26 cellular contexts compared by ENCODE assay signal in genomic region chr4:113169368-113169767, GRCh38.
DNase-seq lines count a peak whose midpoint lies in the region; ATAC-seq and TF ChIP-seq lines count a peak whose summit lies in the region.
"Had no signal": no experiment of that assay in that cellular context is flagged by ENCODE, and none has a peak within 500 bp of the region (broad histone marks: within the 10 kb centered on the region; RNA-seq: fewer than 3 reads in every experiment).

No MANE protein-coding gene starts in this region.

- in situ Hi-C loops in mammary epithelial cell (cut with MboI; ENCODE audit: low sequenced_read_pairs in 2 of 2): no loop called here
- in situ Hi-C loops in GM23248 (cut with MboI): no loop called here

- H3K27me3 Mint-ChIP-seq in MCF 10A (ENCODE audit: insufficient read depth, unreplicated experiment): no peaks in the 10 kb centered on the region
- no peaks in the 10 kb centered on the region for H3K27me3 Mint-ChIP-seq in endodermal cell (ENCODE audit: insufficient read depth)
- no peaks in the 10 kb centered on the region for H3K27me3 Mint-ChIP-seq in type B pancreatic cell
- H3K27me3 Mint-ChIP-seq: B cell had no signal

- CTCF ChIA-PET in MCF 10A (lab: Yijun Ruan, JAX): interaction anchor here (0.6 kb wide), 1 partner anchor 98 kb away, joined by 3 read pairs; no protein-coding TSS in a partner anchor
- CTCF ChIA-PET in mammary epithelial cell (lab: Charles Lee; ENCODE audit: low non-redundant PET): no interaction called here

- H3K4me2 ChIP-seq in mammary epithelial cell (ENCODE audit: insufficient read depth, low read depth, low read length): no peak overlapping the region
- H3K4me2 ChIP-seq in GM23248 (ENCODE audit: unreplicated experiment): no peak overlapping the region

- H3K4me1 Mint-ChIP-seq in MCF 10A (ENCODE audit: insufficient read depth, unreplicated experiment) (no peaks in the 10 kb centered on the region), endodermal cell (peaks cover 30% of the 10 kb centered on the region), type B pancreatic cell (ENCODE audit: unreplicated experiment) (peaks cover 23% of the 10 kb centered on the region)
- H3K4me1 Mint-ChIP-seq: B cell had no signal

- no peaks in the 10 kb centered on the region for H3F3A ChIP-seq in GM23248 (ENCODE audit: insufficient read depth)

- intact Hi-C loops in MCF 10A (cut with micrococcal nuclease) (no loop called here), mammary epithelial cell (cut with micrococcal nuclease) (no loop called here)

- H3K27me3 ChIP-seq in mammary epithelial cell (ENCODE audit: insufficient read depth, low read length) (peaks cover 3% of the 10 kb centered on the region), endodermal cell (ENCODE audit: control insufficient read depth, insufficient read depth, low read length, poor library complexity, severe bottlenecking) (no peaks in the 10 kb centered on the region), GM23248 (replicated peaks; ENCODE audit: insufficient read depth) (no peaks in the 10 kb centered on the region)
- H3K27me3 ChIP-seq: vagina had no signal

- H3K27ac ChIP-seq in mammary epithelial cell (ENCODE audit: insufficient read depth, low read depth, low read length) (no peak overlapping the region), endodermal cell (ENCODE audit: low read depth, low read length) (no peak overlapping the region), GM23248 (no peak overlapping the region)

- TF ChIP-seq CTCF in MCF 10A (IDR thresholded peaks at IDR 0.05; ENCODE audit: unreplicated experiment): no peak
- no peak for TF ChIP-seq CTCF in mammary epithelial cell (conservative IDR thresholded peaks at IDR 0.05 in 1 of 2, IDR thresholded peaks at IDR 0.05 in 1 of 2; ENCODE audit: extremely low read depth in 1 of 2, insufficient read depth in 1 of 2, low read depth in 1 of 2, low read length in 2 of 2)
- no peak for TF ChIP-seq CTCF in endodermal cell (conservative IDR thresholded peaks at IDR 0.05)
- TF ChIP-seq CTCF in type B pancreatic cell (conservative IDR thresholded peaks at IDR 0.05): no peak
- no peak for TF ChIP-seq CTCF in foreskin fibroblast (IDR thresholded peaks at IDR 0.05; ENCODE audit: low read depth, low read length)

- H3K4me1 ChIP-seq in mammary epithelial cell (ENCODE audit: insufficient read depth, low read length) (no peaks in the 10 kb centered on the region), endodermal cell (ENCODE audit: control insufficient read depth, insufficient read depth, low read length) (peaks cover 19% of the 10 kb centered on the region), GM23248 (ENCODE audit: insufficient read depth) (no peaks in the 10 kb centered on the region)

- H3K36me3 Mint-ChIP-seq in MCF 10A (ENCODE audit: insufficient read depth, unreplicated experiment) (no peaks in the 10 kb centered on the region), endodermal cell (ENCODE audit: low read depth) (peaks cover 2% of the 10 kb centered on the region), type B pancreatic cell (no peaks in the 10 kb centered on the region)

- no peak overlapping the region for H3K4me3 ChIP-seq in mammary epithelial cell (replicated peaks in 1 of 3; ENCODE audit: insufficient read depth in 1 of 3, low read depth in 2 of 3, low read length in 3 of 3)
- H3K4me3 ChIP-seq in endodermal cell (ENCODE audit: low read length): peak overlapping the region; percentile 21
- H3K4me3 ChIP-seq in foreskin fibroblast (ENCODE audit: low read depth in 1 of 2, low read length in 2 of 2): no peak overlapping the region
- no peak overlapping the region for H3K4me3 ChIP-seq in GM23248
- H3K4me3 ChIP-seq: vagina had no signal

- H4K20me1 ChIP-seq in mammary epithelial cell (ENCODE audit: insufficient read depth, low read length): no peaks in the 10 kb centered on the region
- no peaks in the 10 kb centered on the region for H4K20me1 ChIP-seq in GM23248 (ENCODE audit: insufficient read depth)

- H3K36me3 ChIP-seq in mammary epithelial cell (ENCODE audit: insufficient read depth, low read length): no peaks in the 10 kb centered on the region
- peaks cover 3% of the 10 kb centered on the region for H3K36me3 ChIP-seq in endodermal cell (ENCODE audit: control insufficient read depth, insufficient read depth, low read length)
- no peaks in the 10 kb centered on the region for H3K36me3 ChIP-seq in GM23248 (ENCODE audit: low read depth)
- H3K36me3 ChIP-seq: vagina had no signal

- H2AFZ ChIP-seq in mammary epithelial cell (ENCODE audit: low read depth, low read length) (no peak overlapping the region), GM23248 (no peak overlapping the region)

- no peak overlapping the region for H3K4me3 Mint-ChIP-seq in MCF 10A (ENCODE audit: unreplicated experiment)
- H3K4me3 Mint-ChIP-seq in endodermal cell: no peak overlapping the region
- H3K4me3 Mint-ChIP-seq in type B pancreatic cell: no peak overlapping the region
- H3K4me3 Mint-ChIP-seq: activated CD8-positive, alpha-beta T cell treated with anti-CD3 and anti-CD28 coated beads, Interleukin-2, amount 10 ng/mL, durations not matched to agents 7 days and 5 days; activated naive CD4-positive, alpha-beta T cell treated with anti-CD3 and anti-CD28 coated beads for 36 hours; activated T-cell treated with anti-CD3 and anti-CD28 coated beads, Interleukin-2, amount 50 U/mL, for 4 hours; B cell had no signal

- peak; percentile 16 for DNase-seq in MCF 10A (ENCODE audit: unreplicated experiment)
- no peak for DNase-seq in mammary epithelial cell
- DNase-seq in endodermal cell: peak; percentile 72
- DNase-seq in left kidney (ENCODE audit: low read depth, low spot score): peak; percentile 83
- DNase-seq in type B pancreatic cell (ENCODE audit: extremely low spot score, unreplicated experiment): no peak
- no peak for DNase-seq in foreskin fibroblast
- no peak for DNase-seq in GM23248
- DNase-seq: 8988T; activated CD4-positive, CD25-positive, alpha-beta regulatory T cell; activated CD8-positive, alpha-beta T cell treated with anti-CD3 and anti-CD28 coated beads, Interleukin-2, amount 10 ng/mL, durations not matched to agents 7 days and 5 days; activated naive CD4-positive, alpha-beta T cell treated with anti-CD3 and anti-CD28 coated beads for 36 hours; activated T-cell treated with anti-CD3 and anti-CD28 coated beads, Interleukin-2, amount 50 U/mL, for 4 hours; anterior cingulate cortex; cerebellar nuclear complex; erythroblast; Kasumi-1; NCI-H1092 treated with DMSO at 0.1 percent for 48 hours; NCI-H2081; occipital lobe; RPMI8226; stimulated activated CD4-positive, alpha-beta T cell treated with anti-CD3 and anti-CD28 coated beads, Interleukin-15, amount 100 ng/mL, for 24 hours; T-helper 9 cell had no signal

- WGBS in mammary epithelial cell (ENCODE audit: low coverage, missing lambda C conversion rate): 57% methylated on average over 5 of the region's 5 CpGs
- 40 to 65% methylated on average over 1 to 4 of the region's 5 CpGs for WGBS in endodermal cell (ENCODE audit: insufficient coverage in 1 of 2, insufficient read length in 1 of 2), 2 experiments
- WGBS in GM23248 (ENCODE audit: low coverage in 1 of 2, low lambda C conversion rate in 2 of 2, missing lambda C conversion rate in 2 of 2), 2 experiments: 60 to 66% methylated on average over 5 of the region's 5 CpGs

- H3K9me3 ChIP-seq in mammary epithelial cell (replicated peaks; ENCODE audit: insufficient read depth, low read length) (no peaks in the 10 kb centered on the region), endodermal cell (ENCODE audit: control insufficient read depth, low read length) (no peaks in the 10 kb centered on the region), GM23248 (ENCODE audit: low read depth) (no peaks in the 10 kb centered on the region)
- H3K9me3 ChIP-seq: vagina had no signal

- H3K9ac ChIP-seq in mammary epithelial cell (ENCODE audit: insufficient read depth, low read length): no peak overlapping the region
- no peak overlapping the region for H3K9ac ChIP-seq in endodermal cell (ENCODE audit: extremely low read depth, low read length, poor library complexity, severe bottlenecking)
- H3K9ac ChIP-seq in GM23248: no peak overlapping the region

- no peak overlapping the region for H3K27ac Mint-ChIP-seq in MCF 10A (ENCODE audit: low read depth, unreplicated experiment)
- H3K27ac Mint-ChIP-seq in endodermal cell: peak overlapping the region; percentile 75
- peak overlapping the region; percentile 26 for H3K27ac Mint-ChIP-seq in type B pancreatic cell
- H3K27ac Mint-ChIP-seq: activated CD8-positive, alpha-beta T cell treated with anti-CD3 and anti-CD28 coated beads, Interleukin-2, amount 10 ng/mL, durations not matched to agents 7 days and 5 days; activated naive CD4-positive, alpha-beta T cell treated with anti-CD3 and anti-CD28 coated beads for 36 hours; B cell had no signal

- ATAC-seq in GM18873 (IDR thresholded peaks at IDR 0.05; ENCODE audit: low FRiP score, unreplicated experiment): no peak
- ATAC-seq: activated CD8-positive, alpha-beta T cell treated with anti-CD3 and anti-CD28 coated beads, Interleukin-2, amount 10 ng/mL, durations not matched to agents 7 days and 5 days; activated T-cell treated with anti-CD3 and anti-CD28 coated beads, Interleukin-2, amount 50 U/mL, for 4 hours; SK-N-SH treated with all-trans-retinoic acid at 6 μM for 48 hours had no signal

- no TSS peak for BruUV-seq in MCF 10A (replicated peaks; lab: Mats Ljungman, UMichigan)
- BruUV-seq in mammary epithelial cell (replicated peaks; lab: Mats Ljungman, UMichigan): no TSS peak

- H3K79me2 ChIP-seq in mammary epithelial cell (ENCODE audit: insufficient read depth, low read length) (no peaks in the 10 kb centered on the region), GM23248 (ENCODE audit: insufficient read depth) (no peaks in the 10 kb centered on the region)

- POLR2A ChIA-PET in MCF 10A (lab: Yijun Ruan, JAX): no interaction called here

- dilution Hi-C loops in mammary epithelial cell (cut with HindIII; ENCODE audit: low sequenced_read_pairs): no loop called here

- no peaks in the 10 kb centered on the region for H3K9me2 ChIP-seq in GM23248 (ENCODE audit: insufficient read depth)

- H3K9me3 Mint-ChIP-seq in MCF 10A (ENCODE audit: unreplicated experiment) (no peaks in the 10 kb centered on the region), endodermal cell (no peaks in the 10 kb centered on the region), type B pancreatic cell (no peaks in the 10 kb centered on the region)
- H3K9me3 Mint-ChIP-seq: activated naive CD4-positive, alpha-beta T cell treated with anti-CD3 and anti-CD28 coated beads for 36 hours; activated T-cell treated with anti-CD3 and anti-CD28 coated beads, Interleukin-2, amount 50 U/mL, for 4 hours had no signal

Comparison
In these comparisons a context has a peak if more than half of its experiments do, and no peak if none do; other contexts are left out.
1. DNase-seq: peak in MCF 10A (single experiment), endodermal cell (single experiment) and left kidney (single experiment); none in mammary epithelial cell (single experiment), type B pancreatic cell (single experiment), foreskin fibroblast (0 of 2) and GM23248 (single experiment).